In genomic region chrX:80388206-80388605, GRCh38 we compare ENCODE assay signal across 1 cellular context.
TF ChIP-seq lines count a peak whose summit lies in the region.

No MANE protein-coding gene starts in this region.

TF ChIP-seq in K562, 482 proteins besides CTCF, POLR2A, EP300 and RAD21:
- TF ChIP-seq REST (CRISPR knock-in tag; IDR thresholded peaks at IDR 0.05; ENCODE audit: low read depth) (no peak), ZNF431 (CRISPR knock-in tag; IDR thresholded peaks at IDR 0.05) (no peak), ZBED1 (IDR thresholded peaks at IDR 0.05) (no peak), SMARCA5 (IDR thresholded peaks at IDR 0.05) (no peak), NCOA6 (IDR thresholded peaks at IDR 0.05) (no peak), TFAM (CRISPR knock-in tag; conservative IDR thresholded peaks at IDR 0.05) (no peak), GMEB1 (CRISPR knock-in tag; IDR thresholded peaks at IDR 0.05) (no peak), HEY1 (CRISPR knock-in tag; IDR thresholded peaks at IDR 0.05; ENCODE audit: borderline replicate concordance) (no peak), NR2F6 (CRISPR knock-in tag; IDR thresholded peaks at IDR 0.05) (no peak), HCFC1 (IDR thresholded peaks at IDR 0.05; ENCODE audit: low read depth, low read length) (no peak), TAL1 (IDR thresholded peaks at IDR 0.05) (no peak), ZBTB2 (IDR thresholded peaks at IDR 0.05) (no peak), U2AF2 (optimal IDR thresholded peaks at IDR 0.05; ENCODE audit: low read depth, low read length) (no peak), ZNF695 (CRISPR knock-in tag; IDR thresholded peaks at IDR 0.05) (no peak), GABPA (tag; conservative IDR thresholded peaks at IDR 0.05; ENCODE audit: low read depth) (no peak), CREB3 (tag; conservative IDR thresholded peaks at IDR 0.05; ENCODE audit: low read depth) (no peak)
TF ChIP-seq in K562: peak in this region for 0.
